Comparison of ENCODE assay signal across 1 cellular context in genomic region chr20:63628246-63628975, GRCh38.
TF ChIP-seq lines count a peak whose summit lies in the region.

No MANE protein-coding gene starts in this region.

TF ChIP-seq in HEK293, 187 proteins besides CTCF, POLR2A, EP300 and RAD21 (continued from another document and continues in another):
- TF ChIP-seq ELK4 (IDR thresholded peaks at IDR 0.05; ENCODE audit: borderline replicate concordance, low read depth, low read length) (no peak), ZNF707 (tag by site-specific recombination; IDR thresholded peaks at IDR 0.05) (no peak), ZFP69B (tag by site-specific recombination; IDR thresholded peaks at IDR 0.05) (peak; percentile 87), ZNF48 (tag by site-specific recombination; IDR thresholded peaks at IDR 0.05) (no peak), KLF17 (tag by site-specific recombination; IDR thresholded peaks at IDR 0.05) (peak; percentile 91), ZNF394 (tag by site-specific recombination; IDR thresholded peaks at IDR 0.05; ENCODE audit: borderline replicate concordance) (peak; percentile 71; the same call in 1 of the 2 replicates), ZSCAN5A (tag by site-specific recombination; IDR thresholded peaks at IDR 0.05) (0 out of 2 replicates have a peak, but pooled peaks have one; percentile 61), ZNF16 (tag by site-specific recombination; IDR thresholded peaks at IDR 0.05; ENCODE audit: low read depth) (no peak), ZBTB1 (tag by site-specific recombination; IDR thresholded peaks at IDR 0.05) (no peak), ZNF146 (tag by site-specific recombination; IDR thresholded peaks at IDR 0.05) (peak; percentile 26; the same call in 1 of the 2 replicates), ZNF214 (tag by site-specific recombination; IDR thresholded peaks at IDR 0.05; ENCODE audit: borderline replicate concordance) (no peak), GFI1B (tag by site-specific recombination; IDR thresholded peaks at IDR 0.05) (no peak), ZNF221 (tag by site-specific recombination; IDR thresholded peaks at IDR 0.05; ENCODE audit: borderline replicate concordance) (no peak), PBX3 (CRISPR knock-in tag; IDR thresholded peaks at IDR 0.05) (no peak), ZNF768 (tag by site-specific recombination; IDR thresholded peaks at IDR 0.05) (no peak), AEBP2 (tag by site-specific recombination; IDR thresholded peaks at IDR 0.05; ENCODE audit: borderline replicate concordance) (no peak), ZSCAN30 (tag by site-specific recombination; IDR thresholded peaks at IDR 0.05) (peak; percentile 98), ZFHX2 (tag by site-specific recombination; conservative IDR thresholded peaks at IDR 0.05) (0 out of 2 replicates have a peak, but pooled peaks have one; percentile 16), OVOL3 (tag by site-specific recombination; IDR thresholded peaks at IDR 0.05) (peak; percentile 64; the same call in 1 of the 2 replicates), ZNF274 (IDR thresholded peaks at IDR 0.05; ENCODE audit: low read length) (no peak), ZNF274 (tag by site-specific recombination; IDR thresholded peaks at IDR 0.05; ENCODE audit: borderline replicate concordance) (no peak), TSHZ1 (tag by site-specific recombination; IDR thresholded peaks at IDR 0.05; ENCODE audit: borderline replicate concordance) (no peak), KLF16 (tag by site-specific recombination; IDR thresholded peaks at IDR 0.05) (peak; percentile 98), ZNF26 (tag by site-specific recombination; IDR thresholded peaks at IDR 0.05) (no peak), ZSCAN16 (tag by site-specific recombination; IDR thresholded peaks at IDR 0.05) (no peak), ZNF280C (tag by site-specific recombination; IDR thresholded peaks at IDR 0.05) (no peak), ZNF311 (tag by site-specific recombination; IDR thresholded peaks at IDR 0.05; ENCODE audit: borderline replicate concordance) (no peak), ZSCAN23 (tag by site-specific recombination; IDR thresholded peaks at IDR 0.05) (peak; percentile 74; the same call in 1 of the 2 replicates), ZNF664 (tag by site-specific recombination; IDR thresholded peaks at IDR 0.05) (no peak), ZNF2 (tag by site-specific recombination; IDR thresholded peaks at IDR 0.05) (peak; percentile 87), REPIN1 (tag by site-specific recombination; IDR thresholded peaks at IDR 0.05; ENCODE audit: low read depth) (peak; percentile 42; the same call in 1 of the 2 replicates), ZNF169 (tag by site-specific recombination; IDR thresholded peaks at IDR 0.05) (no peak), ZNF677 (tag by site-specific recombination; IDR thresholded peaks at IDR 0.05) (no peak), ZNF785 (tag by site-specific recombination; IDR thresholded peaks at IDR 0.05) (no peak), ZNF266 (tag by site-specific recombination; IDR thresholded peaks at IDR 0.05; ENCODE audit: low read depth) (no peak), ZNF596 (tag by site-specific recombination; IDR thresholded peaks at IDR 0.05) (peak; percentile 46; the same call in 1 of the 2 replicates), SCRT2 (tag by site-specific recombination; IDR thresholded peaks at IDR 0.05) (peak; percentile 98), ZNF473 (tag by site-specific recombination; IDR thresholded peaks at IDR 0.05) (no peak), MZF1 (tag by site-specific recombination; IDR thresholded peaks at IDR 0.05; ENCODE audit: borderline replicate concordance) (no peak), ZNF140 (tag by site-specific recombination; IDR thresholded peaks at IDR 0.05) (no peak), ZNF561 (tag by site-specific recombination; IDR thresholded peaks at IDR 0.05; ENCODE audit: borderline replicate concordance) (peak; percentile 98), KLF1 (tag by site-specific recombination; IDR thresholded peaks at IDR 0.05) (no peak), KLF9 (tag by site-specific recombination; IDR thresholded peaks at IDR 0.05; ENCODE audit: low read depth) (peak; percentile 40; the same call in 1 of the 2 replicates), KLF8 (tag by site-specific recombination; IDR thresholded peaks at IDR 0.05) (peak; percentile 91), ZNF19 (tag by site-specific recombination; IDR thresholded peaks at IDR 0.05; ENCODE audit: low read depth) (no peak), EGR2 (tag by site-specific recombination; IDR thresholded peaks at IDR 0.05; ENCODE audit: low read depth) (0 out of 2 replicates have a peak, but pooled peaks have one; percentile 26), ZFP41 (tag by site-specific recombination; IDR thresholded peaks at IDR 0.05; ENCODE audit: borderline replicate concordance) (no peak), ZNF792 (tag by site-specific recombination; IDR thresholded peaks at IDR 0.05) (no peak), ZNF558 (tag by site-specific recombination; IDR thresholded peaks at IDR 0.05) (peak; percentile 30; the same call in 1 of the 2 replicates), ZNF175 (tag by site-specific recombination; IDR thresholded peaks at IDR 0.05) (no peak), YY2 (tag by site-specific recombination; IDR thresholded peaks at IDR 0.05) (no peak), ZNF148 (tag by site-specific recombination; IDR thresholded peaks at IDR 0.05; ENCODE audit: borderline replicate concordance) (no peak)
